Comparison of ENCODE assay signal across 8 cellular contexts in genomic region chr3:30644615-30645014, GRCh38. TPM values are rescaled to one million over a fixed set of nuclear protein-coding genes. Genes with fewer than 3 reads are reported as not detected.
A peak's percentile ranks its signal among the peaks of the same experiment; 100 is the strongest.
DNase-seq lines count a peak whose midpoint lies in the region; ATAC-seq and TF ChIP-seq lines count a peak whose summit lies in the region.

No MANE protein-coding gene starts in this region.

- H3K9me3 Mint-ChIP-seq in activated CD8-positive, alpha-beta memory T cell treated with anti-CD3 and anti-CD28 coated beads, Interleukin-2, amount 10 ng/mL, durations not matched to agents 7 days and 5 days (ENCODE audit: low read depth): no peaks in the 10 kb centered on the region
- H3K9me3 Mint-ChIP-seq in T-helper 1 cell treated with Interleukin-12 subunit alpha and Interleukin-12 subunit beta and Interleukin-4 antibody, amounts not matched to agents 30 μg/mL and 1 μg/mL, for 36 hours: no peaks in the 10 kb centered on the region
- no peaks in the 10 kb centered on the region for H3K9me3 Mint-ChIP-seq in effector memory CD8-positive, alpha-beta T cell

- CTCF ChIA-PET in activated CD8-positive, alpha-beta memory T cell treated with anti-CD3 and anti-CD28 coated beads, Interleukin-2, amount 10 ng/mL, durations not matched to agents 7 days and 5 days (lab: Charles Lee): interaction anchor here (1.1 to 4.4 kb wide), 5 partner anchors 10 to 49 kb away, joined by 3 to 49 read pairs (median 11); no protein-coding TSS in a partner anchor

- WGBS in prostate gland: 2% methylated on average over 2 of the region's 2 CpGs

- H3K27ac ChIP-seq in prostate gland: no peak overlapping the region

- intact Hi-C loops in prostate gland (cut with DNase I): no loop called here

- H3K27ac Mint-ChIP-seq in activated CD8-positive, alpha-beta memory T cell treated with anti-CD3 and anti-CD28 coated beads, Interleukin-2, amount 10 ng/mL, durations not matched to agents 7 days and 5 days: peak overlapping the region; percentile 96
- peak overlapping the region; percentile 89 for H3K27ac Mint-ChIP-seq in T-helper 1 cell treated with Interleukin-12 subunit alpha and Interleukin-12 subunit beta and Interleukin-4 antibody, amounts not matched to agents 30 μg/mL and 1 μg/mL, for 36 hours
- H3K27ac Mint-ChIP-seq in effector memory CD8-positive, alpha-beta T cell: peak overlapping the region; percentile 89 to 91

- peak overlapping the region; percentile 62 for H3K4me3 Mint-ChIP-seq in activated CD8-positive, alpha-beta memory T cell treated with anti-CD3 and anti-CD28 coated beads, Interleukin-2, amount 10 ng/mL, durations not matched to agents 7 days and 5 days
- peak overlapping the region; percentile 79 for H3K4me3 Mint-ChIP-seq in T-helper 1 cell treated with Interleukin-12 subunit alpha and Interleukin-12 subunit beta and Interleukin-4 antibody, amounts not matched to agents 30 μg/mL and 1 μg/mL, for 36 hours
- peak overlapping the region; percentile 58 to 78 for H3K4me3 Mint-ChIP-seq in effector memory CD8-positive, alpha-beta T cell

- ATAC-seq in activated CD8-positive, alpha-beta memory T cell treated with anti-CD3 and anti-CD28 coated beads, Interleukin-2, amount 10 ng/mL, durations not matched to agents 7 days and 5 days: peak; percentile 49
- peak; percentile 63 for ATAC-seq in HG03095 (IDR thresholded peaks at IDR 0.05; ENCODE audit: unreplicated experiment)
- peak; percentile 71 for ATAC-seq in effector memory CD8-positive, alpha-beta T cell (replicated peaks)

- H3K36me3 Mint-ChIP-seq in activated CD8-positive, alpha-beta memory T cell treated with anti-CD3 and anti-CD28 coated beads, Interleukin-2, amount 10 ng/mL, durations not matched to agents 7 days and 5 days: peaks cover 49% of the 10 kb centered on the region
- peaks cover 32% of the 10 kb centered on the region for H3K36me3 Mint-ChIP-seq in T-helper 1 cell treated with Interleukin-12 subunit alpha and Interleukin-12 subunit beta and Interleukin-4 antibody, amounts not matched to agents 30 μg/mL and 1 μg/mL, for 36 hours (ENCODE audit: low read depth)
- peaks cover 37% of the 10 kb centered on the region for H3K36me3 Mint-ChIP-seq in effector memory CD8-positive, alpha-beta T cell (ENCODE audit: insufficient read depth)

- peaks cover 90% of the 10 kb centered on the region for H3K4me1 Mint-ChIP-seq in activated CD8-positive, alpha-beta memory T cell treated with anti-CD3 and anti-CD28 coated beads, Interleukin-2, amount 10 ng/mL, durations not matched to agents 7 days and 5 days
- peaks cover 77% of the 10 kb centered on the region for H3K4me1 Mint-ChIP-seq in T-helper 1 cell treated with Interleukin-12 subunit alpha and Interleukin-12 subunit beta and Interleukin-4 antibody, amounts not matched to agents 30 μg/mL and 1 μg/mL, for 36 hours (ENCODE audit: low read depth)
- H3K4me1 Mint-ChIP-seq in effector memory CD8-positive, alpha-beta T cell (ENCODE audit: low read depth in 2 of 2): peaks cover 70 to 90% of the 10 kb centered on the region in 2 donors

- no peak for TF ChIP-seq POLR2A in prostate gland (IDR thresholded peaks at IDR 0.05)

- no peaks in the 10 kb centered on the region for H3K27me3 Mint-ChIP-seq in activated CD8-positive, alpha-beta memory T cell treated with anti-CD3 and anti-CD28 coated beads, Interleukin-2, amount 10 ng/mL, durations not matched to agents 7 days and 5 days
- H3K27me3 Mint-ChIP-seq in T-helper 1 cell treated with Interleukin-12 subunit alpha and Interleukin-12 subunit beta and Interleukin-4 antibody, amounts not matched to agents 30 μg/mL and 1 μg/mL, for 36 hours (ENCODE audit: low read depth): no peaks in the 10 kb centered on the region
- no peaks in the 10 kb centered on the region for H3K27me3 Mint-ChIP-seq in effector memory CD8-positive, alpha-beta T cell

- no peak for TF ChIP-seq CTCF in prostate gland (IDR thresholded peaks at IDR 0.05)

- H3K4me3 ChIP-seq in prostate gland: no peak overlapping the region

- DNase-seq in activated CD8-positive, alpha-beta memory T cell treated with anti-CD3 and anti-CD28 coated beads, Interleukin-2, amount 10 ng/mL, durations not matched to agents 7 days and 5 days: peak; percentile 82
- DNase-seq in activated CD8-positive, alpha-beta memory T cell treated with anti-CD3 and anti-CD28 coated beads, Interleukin-2, amount 50 U/mL, for 48 hours: no peak
- DNase-seq in effector memory CD8-positive, alpha-beta T cell: peak; percentile 36 to 50 (median 49)
- DNase-seq in prostate gland (ENCODE audit: low spot score) (peak; percentile 36), G401 (ENCODE audit: low spot score) (no peak), OCI-M2 (lab: John Stamatoyannopoulos, UW; ENCODE audit: unreplicated experiment) (no peak)

- H3K4me1 ChIP-seq in prostate gland (replicated peaks): no peaks in the 10 kb centered on the region

- in situ Hi-C loops in G401 (cut with HindIII; ENCODE audit: low sequenced_read_pairs): no loop called here

- no peaks in the 10 kb centered on the region for H3K9me3 ChIP-seq in prostate gland

- H3K36me3 ChIP-seq in prostate gland: no peaks in the 10 kb centered on the region

- no peaks in the 10 kb centered on the region for H3K27me3 ChIP-seq in prostate gland (replicated peaks; ENCODE audit: insufficient read depth)

RNA-seq across cellular contexts. Expression of gene TGFBR2, which starts 38.2 kb away (rescaled TPM):
- 10 to 100 TPM; 47.3 to 50.5 TPM for total RNA-seq in activated CD8-positive, alpha-beta memory T cell treated with anti-CD3 and anti-CD28 coated beads, Interleukin-2, amount 10 ng/mL, durations not matched to agents 7 days and 5 days
- total RNA-seq in prostate gland: 10 to 100 TPM; 53.0 to 69.6 TPM
- 0.81 TPM in 1 of 2 replicates, not detected in the other for total RNA-seq in G401 (2014; rRNA removed; shearing (Covaris generic))

Comparison
In these comparisons a context has a peak if more than half of its experiments do, and no peak if none do; other contexts are left out.
1. DNase-seq: peak in activated CD8-positive, alpha-beta memory T cell treated with anti-CD3 and anti-CD28 coated beads, Interleukin-2, amount 10 ng/mL, durations not matched to agents 7 days and 5 days (single experiment), effector memory CD8-positive, alpha-beta T cell (3 of 3) and prostate gland (single experiment); none in activated CD8-positive, alpha-beta memory T cell treated with anti-CD3 and anti-CD28 coated beads, Interleukin-2, amount 50 U/mL, for 48 hours (single experiment), G401 (single experiment) and OCI-M2 (single experiment).
2. RNA of gene TGFBR2, which starts 38.2 kb away (total RNA-seq): 53.0 to 69.6 TPM in prostate gland and 47.3 to 50.5 TPM in activated CD8-positive, alpha-beta memory T cell treated with anti-CD3 and anti-CD28 coated beads, Interleukin-2, amount 10 ng/mL, durations not matched to agents 7 days and 5 days; 0.81 TPM in G401; every median in the first group is over 10 times any median in the second.
3. Peak in every context shown above with its lines, with median percentiles within 50 percentile points of each other: ATAC-seq, H3K27ac Mint-ChIP-seq and H3K4me3 Mint-ChIP-seq.